ENCODE assay signal across 8 cellular contexts in genomic region chr17:58324409-58325288, GRCh38. TPM values are rescaled to one million over a fixed set of nuclear protein-coding genes. Genes with fewer than 3 reads are reported as not detected.
DNase-seq lines count a peak whose midpoint lies in the region; ATAC-seq and TF ChIP-seq lines count a peak whose summit lies in the region.

No MANE protein-coding gene starts in this region.

- no peaks in the 10 kb centered on the region for H3K79me1 ChIP-seq in mesendoderm (ENCODE audit: low read length)

- no peak overlapping the region for H4K8ac ChIP-seq in mesendoderm (ENCODE audit: low read depth, low read length)

- peak; percentile 32 for DNase-seq in Daoy (ENCODE audit: low read depth)
- DNase-seq in NCI-H2171 treated with DMSO at 0.1 percent for 48 hours (lab: John Stamatoyannopoulos, UW): peak; percentile 58
- DNase-seq in colonic mucosa: no peak
- peak; percentile 62 for DNase-seq in mesendoderm
- peak in 1 of 2 donors; percentile 55 for DNase-seq in uterus
- DNase-seq in activated T-cell treated with anti-CD3 and anti-CD28 coated beads for 4 hours: no peak
- no peak for DNase-seq in NCI-H1694 treated with DMSO at 0.1 percent for 48 hours (lab: John Stamatoyannopoulos, UW)

- intact Hi-C loops in colonic mucosa (cut with DNase I) (no loop called here), uterus (cut with DNase I; ENCODE audit: low total_unique reads) (no loop called here)

- WGBS in mesendoderm (ENCODE audit: extremely low coverage, insufficient coverage, low lambda C conversion rate): no CpG with 5 or more reads among the region's 66 CpGs

- H3K23ac ChIP-seq in mesendoderm (ENCODE audit: low read length): peak overlapping the region; percentile 37

- peak overlapping the region; percentile 92 for H3K56ac ChIP-seq in mesendoderm (ENCODE audit: low read length)

- H3K4me2 ChIP-seq in mesendoderm (ENCODE audit: low read length): peak overlapping the region; percentile 72

- H3K27ac ChIP-seq in colonic mucosa: no peak overlapping the region
- H3K27ac ChIP-seq in mesendoderm (ENCODE audit: low read depth, low read length): no peak overlapping the region
- H3K27ac ChIP-seq in uterus: peak overlapping the region; percentile 64 to 81

- H3K9ac ChIP-seq in colonic mucosa (ENCODE audit: low read depth in 2 of 2, low read length in 2 of 2) (peak overlapping the region; percentile 65 to 87), mesendoderm (ENCODE audit: low read length) (peak overlapping the region; percentile 57)

- no peak overlapping the region for H2AK5ac ChIP-seq in mesendoderm (ENCODE audit: low read length)

- TF ChIP-seq CTCF in colonic mucosa (IDR thresholded peaks at IDR 0.05) (no peak), uterus (IDR thresholded peaks at IDR 0.05) (no peak)

- H3K9me3 ChIP-seq in colonic mucosa (no peaks in the 10 kb centered on the region), uterus (no peaks in the 10 kb centered on the region)

- H3K4ac ChIP-seq in mesendoderm (ENCODE audit: low read depth, low read length): no peak overlapping the region

- H3K4me3 ChIP-seq in colonic mucosa (peak overlapping the region; percentile 57), mesendoderm (ENCODE audit: low read length) (peak overlapping the region; percentile 39), uterus (peak overlapping the region; percentile 54 to 75)

- no peak overlapping the region for H2BK15ac ChIP-seq in mesendoderm (replicated peaks; ENCODE audit: low read depth)

- H3K27me3 ChIP-seq in colonic mucosa (no peaks in the 10 kb centered on the region), mesendoderm (ENCODE audit: insufficient read depth, low read length, poor library complexity) (no peaks in the 10 kb centered on the region), uterus (no peaks in the 10 kb centered on the region)

- H3K18ac ChIP-seq in mesendoderm (ENCODE audit: low read length): peak overlapping the region; percentile 34

- no peaks in the 10 kb centered on the region for H3K4me1 ChIP-seq in colonic mucosa
- no peaks in the 10 kb centered on the region for H3K4me1 ChIP-seq in mesendoderm (ENCODE audit: control insufficient read depth, low read depth, low read length)
- no peaks in the 10 kb centered on the region for H3K4me1 ChIP-seq in uterus

- ATAC-seq in activated CD4-positive, CD25-positive, alpha-beta regulatory T cell treated with anti-CD3 and anti-CD28 coated beads, Interleukin-2, amount 50 U/mL, for 24 hours: no peak

- TF ChIP-seq POLR2A in uterus (IDR thresholded peaks at IDR 0.05): peak in 1 of 2 donors; percentile 30

- no peak overlapping the region for H2BK120ac ChIP-seq in mesendoderm (ENCODE audit: low read depth, low read length)

- H2BK5ac ChIP-seq in mesendoderm (ENCODE audit: low read length): no peak overlapping the region

- no peak overlapping the region for H4K5ac ChIP-seq in mesendoderm (ENCODE audit: low read length)

- H3K36me3 ChIP-seq in colonic mucosa (no peaks in the 10 kb centered on the region), mesendoderm (ENCODE audit: control insufficient read depth, insufficient read depth, low read length) (no peaks in the 10 kb centered on the region), uterus (no peaks in the 10 kb centered on the region)

- H3K79me2 ChIP-seq in mesendoderm (ENCODE audit: control insufficient read depth, insufficient read depth, low read length): no peaks in the 10 kb centered on the region

RNA-seq across cellular contexts. Expression of gene TSPOAP1, which starts 3.9 kb away (rescaled TPM):
- under 0.01 and 0.33 TPM in 2 replicates for total RNA-seq in Daoy (2014; rRNA removed; shearing (Covaris generic))
- total RNA-seq in colonic mucosa: 1 to 10 TPM; 3.7 to 5.4 TPM
- 0.93 TPM for polyA plus RNA-seq in mesendoderm (2013, experiment 1 of 2)
- polyA plus RNA-seq in mesendoderm (2013, experiment 2 of 2): 0.78 TPM
- 10 to 100 TPM in 3 of 4 donors, under 1 TPM in 1; 0.59 to 43.7 (median 32.4) TPM for total RNA-seq in uterus

RNA-seq across cellular contexts. Expression of gene SUPT4H1, which starts 27.4 kb away (rescaled TPM):
- total RNA-seq in Daoy (2014; rRNA removed; shearing (Covaris generic)): 50.2 and 106 TPM in 2 replicates
- total RNA-seq in colonic mucosa: 10 to 100 TPM; 68.7 to 75.3 TPM
- 97.5 TPM for polyA plus RNA-seq in mesendoderm (2013, experiment 1 of 2)
- polyA plus RNA-seq in mesendoderm (2013, experiment 2 of 2): 99.4 TPM
- 100 to 1,000 TPM in 2 of 4 donors, 10 to 100 TPM in 2; 31.1 to 267 (median 98.1) TPM for total RNA-seq in uterus

RNA-seq across cellular contexts. Expression of gene MPO, which starts 43.9 kb away (rescaled TPM):
- total RNA-seq in Daoy (2014; rRNA removed; shearing (Covaris generic)): not detected in 2 replicates
- total RNA-seq in colonic mucosa: not detected
- polyA plus RNA-seq in mesendoderm (2013, experiment 1 of 2): 0.03 TPM
- 0.08 TPM for polyA plus RNA-seq in mesendoderm (2013, experiment 2 of 2)
- total RNA-seq in uterus: 10 to 100 TPM in 1 of 4 donors, under 1 TPM in 1, not detected in 2; 0.79 to 21.7 TPM

Comparison
In these comparisons a context has a peak if more than half of its experiments do, and no peak if none do; other contexts are left out.
1. DNase-seq: peak in Daoy (single experiment), NCI-H2171 treated with DMSO at 0.1 percent for 48 hours (single experiment) and mesendoderm (single experiment); none in colonic mucosa (single experiment), activated T-cell treated with anti-CD3 and anti-CD28 coated beads for 4 hours (single experiment) and NCI-H1694 treated with DMSO at 0.1 percent for 48 hours (single experiment).
2. H3K27ac ChIP-seq: peak in uterus (2 of 2); none in colonic mucosa (single experiment) and mesendoderm (single experiment).
3. Peak in every context shown above with its lines, with median percentiles within 50 percentile points of each other: H3K4me3 ChIP-seq.